ENCODE assay signal across 16 cellular contexts in the genomic region with DNA sequence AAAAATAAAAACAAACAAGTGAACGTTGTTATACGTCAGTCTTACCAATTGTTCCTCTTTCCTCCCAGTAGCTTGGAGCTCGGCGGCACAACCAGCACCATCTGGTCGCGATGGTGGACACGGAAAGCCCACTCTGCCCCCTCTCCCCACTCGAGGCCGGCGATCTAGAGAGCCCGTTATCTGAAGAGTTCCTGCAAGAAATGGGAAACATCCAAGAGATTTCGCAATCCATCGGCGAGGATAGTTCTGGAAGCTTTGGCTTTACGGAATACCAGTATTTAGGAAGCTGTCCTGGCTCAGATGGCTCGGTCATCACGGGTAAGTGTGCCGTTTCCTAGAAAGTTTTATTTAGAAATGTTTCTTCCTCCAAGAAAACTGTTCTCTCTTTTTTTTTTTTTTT. TPM values are rescaled to one million over a fixed set of nuclear protein-coding genes. Genes with fewer than 3 reads are reported as not detected.
A peak's percentile ranks its signal among the peaks of the same experiment; 100 is the strongest.
DNase-seq lines count a peak whose midpoint lies in the region; ATAC-seq, FAIRE-seq and TF ChIP-seq lines count a peak whose summit lies in the region.
"Had no signal": no experiment of that assay in that cellular context is flagged by ENCODE, and none has a peak within 500 bp of the region (broad histone marks: within the 10 kb centered on the region; RNA-seq: fewer than 3 reads in every experiment).

No MANE protein-coding gene starts in this region.

- peaks cover 1 to 24% of the 10 kb centered on the region in 2 experiments; a peak in 4 of 5 replicates for H3K36me3 ChIP-seq in HepG2 (replicated peaks in 1 of 2; ENCODE audit: control insufficient read depth in 1 of 2, insufficient read depth in 2 of 2, low read length in 2 of 2)
- H3K36me3 ChIP-seq in right lobe of liver, result peaks cover 0 to 56% (median 24%) of the 10 kb centered on the region in 4 donors

- no peak overlapping the region for H2AFZ ChIP-seq in HepG2 (ENCODE audit: low read length)

- peaks cover 9% of the 10 kb centered on the region; the same call in 1 of the 2 replicates for H4K20me1 ChIP-seq in HepG2 (ENCODE audit: insufficient read depth, low read length)

- H3K4me3 ChIP-seq in HepG2 (replicated peaks in 1 of 3; ENCODE audit: insufficient read depth in 1 of 3, low read depth in 2 of 3, low read length in 3 of 3) (no peak overlapping the region), right lobe of liver (no peak overlapping the region), fibroblast of villous mesenchyme (ENCODE audit: low read depth, low read length) (no peak overlapping the region)

- BruUV-seq in HepG2 (replicated peaks; lab: Mats Ljungman, UMichigan), result no TSS peak

- TF ChIP-seq CTCF in HepG2 (CRISPR knock-in tag; IDR thresholded peaks at IDR 0.05), result no peak
- TF ChIP-seq CTCF in right lobe of liver (IDR thresholded peaks at IDR 0.05), result no peak
- TF ChIP-seq CTCF in fibroblast of villous mesenchyme (IDR thresholded peaks at IDR 0.05; ENCODE audit: insufficient read depth, low read depth, low read length), result no peak

- H3K27ac ChIP-seq in HepG2 (ENCODE audit: extremely low read length, insufficient read depth, low read length) (no peak overlapping the region), right lobe of liver (peak overlapping the region in 1 of 3 donors; percentile 17)

- ATAC-seq in HepG2 (no peak), right lobe of liver (no peak)

- DNase-seq in HepG2 (ENCODE audit: low spot score) (no peak), right lobe of liver (no peak), fibroblast of villous mesenchyme (ENCODE audit: low read depth) (peak; percentile 65), NCI-H2107 treated with DMSO at 0.1 percent for 48 hours (lab: John Stamatoyannopoulos, UW; ENCODE audit: unreplicated experiment) (no peak), superior temporal gyrus (ENCODE audit: extremely low spot score) (no peak)
- DNase-seq: C1 segment of cervical spinal cord; Calu3; CD4-positive, alpha-beta memory T cell; COR-L47; DMS53; DMS79 treated with DMSO at 0.1 percent for 48 hours; GOT3; H7; HCEC 1CT had no signal

- FAIRE-seq in HepG2 (lab: Jason Lieb, UNC), result no peak
- FAIRE-seq: GM12892 had no signal

- TF ChIP-seq POLR2A in HepG2 (IDR thresholded peaks at IDR 0.05; ENCODE audit: insufficient read depth in 1 of 2, low read depth in 2 of 2, low read length in 2 of 2) (no peak), right lobe of liver (IDR thresholded peaks at IDR 0.05) (no peak)

- TF ChIP-seq RAD21 in HepG2 (CRISPR knock-in tag; IDR thresholded peaks at IDR 0.05) (no peak), Ishikawa (IDR thresholded peaks at IDR 0.05; ENCODE audit: low read depth) (no peak)

- CTCF ChIA-PET in HepG2 (lab: Yijun Ruan, JAX; ENCODE audit: low intra/inter-chr PET ratio, low total read pairs), result no interaction called here

- no peak overlapping the region for H3K9ac ChIP-seq in HepG2 (ENCODE audit: insufficient read depth, low read depth, low read length)

- peaks cover 29% of the 10 kb centered on the region for H3K4me1 ChIP-seq in HepG2 (ENCODE audit: insufficient read depth, low read length)
- peaks cover 0 to 39% (median 17%) of the 10 kb centered on the region in 4 donors for H3K4me1 ChIP-seq in right lobe of liver

- no peak overlapping the region for H3K4me2 ChIP-seq in HepG2 (ENCODE audit: low read depth, low read length)

- H3K79me2 ChIP-seq in HepG2 (ENCODE audit: insufficient read depth, low read length), result no peaks in the 10 kb centered on the region

- intact Hi-C loops in HepG2 (cut with micrococcal nuclease; ENCODE audit: unreplicated experiment), result no loop called here
- intact Hi-C loops in right lobe of liver (cut with DNase I), result no loop called here

- in situ Hi-C loops in HepG2 (cut with HindIII; ENCODE audit: extremely low pct_ligation_motif_present, low pct_unique_long_range_greater_than_20kb), result no loop called here

- POLR2A ChIA-PET in HepG2 (lab: Yijun Ruan, JAX), result no interaction called here

- WGBS in HepG2 (ENCODE audit: low lambda C conversion rate), result 96% methylated on average over 18 of the region's 18 CpGs
- WGBS in right lobe of liver (ENCODE audit: insufficient coverage, low coverage, low lambda C conversion rate, missing lambda C conversion rate), result 72% methylated on average over 18 of the region's 18 CpGs

- H3K27me3 ChIP-seq in HepG2 (ENCODE audit: control insufficient read depth in 1 of 2, insufficient read depth in 2 of 2, low read length in 2 of 2) (no peaks in the 10 kb centered on the region), right lobe of liver (no peaks in the 10 kb centered on the region)

- TF ChIP-seq EP300 in HepG2 (IDR thresholded peaks at IDR 0.05; ENCODE audit: low read depth in 2 of 2, low read length in 2 of 2), result no peak
- TF ChIP-seq EP300 in HepG2 (CRISPR knock-in tag; IDR thresholded peaks at IDR 0.05; ENCODE audit: borderline replicate concordance), result no peak
- no peak for TF ChIP-seq EP300 in Ishikawa (IDR thresholded peaks at IDR 0.05; ENCODE audit: borderline replicate concordance)

- H3K9me3 ChIP-seq in HepG2 (ENCODE audit: low read length) (no peaks in the 10 kb centered on the region), right lobe of liver (no peaks in the 10 kb centered on the region)

TF ChIP-seq in HepG2, 621 proteins besides CTCF, POLR2A, EP300 and RAD21:
- TF ChIP-seq CEBPB (IDR thresholded peaks at IDR 0.05; ENCODE audit: borderline replicate concordance, low read depth, low read length) (peak; percentile 88), HMG20A (CRISPR knock-in tag; IDR thresholded peaks at IDR 0.05; ENCODE audit: borderline replicate concordance) (no peak)
TF ChIP-seq in HepG2: peak in this region for 1.

TF ChIP-seq in Ishikawa, 13 proteins besides CTCF, POLR2A, EP300 and RAD21:
- TF ChIP-seq NFIC (IDR thresholded peaks at IDR 0.05) (no peak), FOXM1 (IDR thresholded peaks at IDR 0.05; ENCODE audit: borderline replicate concordance, low read depth) (no peak), CEBPB (IDR thresholded peaks at IDR 0.05) (peak; percentile 75), TAF1 (IDR thresholded peaks at IDR 0.05; ENCODE audit: low read depth) (no peak), ZBTB7A (IDR thresholded peaks at IDR 0.05; ENCODE audit: low read depth) (no peak), TEAD4 (IDR thresholded peaks at IDR 0.05) (no peak)

RNA-seq across cellular contexts. Expression of gene PPARA, which starts 47.9 kb away (rescaled TPM):
- total RNA-seq in HepG2 (2016; rRNA removed; fragmentation: Illumina TruSeq; extraction: Trizol) (24.7 and 32.0 TPM in 2 replicates), right lobe of liver (100 to 1,000 TPM in 3 of 6 experiments, 10 to 100 TPM in 3; 64.4 to 152 (median 95.1) TPM), fibroblast of villous mesenchyme (14.2 and 15.5 TPM in 2 replicates)
- 25.2 and 27.4 TPM in 2 replicates for total RNA-seq in HepG2 (2016; cell fraction: cytosol; rRNA removed; fragmentation: Illumina TruSeq; extraction: Trizol; ENCODE audit: low read depth)
- 25.2 and 26.2 TPM in 2 replicates for total RNA-seq in HepG2 (2016; cell fraction: insoluble cytoplasmic fraction; rRNA removed; fragmentation: Illumina TruSeq; extraction: Trizol)
- 42.1 and 44.8 TPM in 2 replicates for total RNA-seq in HepG2 (2016; cell fraction: membrane; rRNA removed; fragmentation: Illumina TruSeq; extraction: Trizol)
- total RNA-seq in HepG2 (2016; cell fraction: nucleus; rRNA removed; fragmentation: Illumina TruSeq; extraction: Trizol), result 16.8 and 21.1 TPM in 2 replicates
- polyA plus RNA-seq in HepG2 (2011; rRNA removed), result 16.6 and 18.2 TPM in 2 replicates
- polyA plus RNA-seq in HepG2 (2011; cell fraction: cytosol; rRNA removed), result 14.0 and 14.5 TPM in 2 replicates
- 11.7 and 12.6 TPM in 2 replicates for polyA plus RNA-seq in HepG2 (2011; cell fraction: nucleus; rRNA removed)
- 20.9 and 22.5 TPM in 2 replicates for polyA plus RNA-seq in HepG2 (2012)
- 26.1 and 26.5 TPM in 2 replicates for polyA plus RNA-seq in HepG2 (2016; cell fraction: cytosol; fragmentation: Illumina TruSeq; extraction: Trizol; ENCODE audit: low read depth)
- 15.3 and 15.6 TPM in 2 replicates for polyA plus RNA-seq in HepG2 (2016; cell fraction: insoluble cytoplasmic fraction; fragmentation: Illumina TruSeq; extraction: Trizol; ENCODE audit: low read depth)
- 29.1 and 30.3 TPM in 2 replicates for polyA plus RNA-seq in HepG2 (2016; cell fraction: membrane; fragmentation: Illumina TruSeq; extraction: Trizol; ENCODE audit: low read depth)
- 21.2 and 21.4 TPM in 2 replicates for polyA plus RNA-seq in HepG2 (2016; cell fraction: nucleus; fragmentation: Illumina TruSeq; extraction: Trizol; ENCODE audit: insufficient read depth, low read depth)
- polyA minus RNA-seq in HepG2 (2011; rRNA and poly(A)+ RNA removed; ENCODE audit: low replicate concordance), result 7.8 and 47.2 TPM in 2 replicates
- polyA minus RNA-seq in HepG2 (2011; cell fraction: cytosol; rRNA and poly(A)+ RNA removed), result 23.7 and 30.1 TPM in 2 replicates
- polyA minus RNA-seq in HepG2 (2011; cell fraction: nucleus; rRNA and poly(A)+ RNA removed), result 30.8 and 34.2 TPM in 2 replicates

RNA-seq across cellular contexts. Expression of gene CDPF1, which starts 51.8 kb away (rescaled TPM):
- total RNA-seq in HepG2 (2016; rRNA removed; fragmentation: Illumina TruSeq; extraction: Trizol) (5.2 and 6.0 TPM in 2 replicates), right lobe of liver (1 to 10 TPM; 1.8 to 7.1 (median 3.3) TPM), fibroblast of villous mesenchyme (9.7 and 16.8 TPM in 2 replicates)
- 3.1 and 4.1 TPM in 2 replicates for total RNA-seq in HepG2 (2016; cell fraction: cytosol; rRNA removed; fragmentation: Illumina TruSeq; extraction: Trizol; ENCODE audit: low read depth)
- 4.7 and 6.0 TPM in 2 replicates for total RNA-seq in HepG2 (2016; cell fraction: insoluble cytoplasmic fraction; rRNA removed; fragmentation: Illumina TruSeq; extraction: Trizol)
- 5.4 and 6.4 TPM in 2 replicates for total RNA-seq in HepG2 (2016; cell fraction: membrane; rRNA removed; fragmentation: Illumina TruSeq; extraction: Trizol)
- total RNA-seq in HepG2 (2016; cell fraction: nucleus; rRNA removed; fragmentation: Illumina TruSeq; extraction: Trizol), result 2.8 and 3.8 TPM in 2 replicates
- polyA plus RNA-seq in HepG2 (2011; rRNA removed), result 7.4 and 8.1 TPM in 2 replicates
- 7.0 and 8.0 TPM in 2 replicates for polyA plus RNA-seq in HepG2 (2011; cell fraction: cytosol; rRNA removed)
- 15.6 and 19.1 TPM in 2 replicates for polyA plus RNA-seq in HepG2 (2011; cell fraction: nucleus; rRNA removed)
- 3.3 and 4.7 TPM in 2 replicates for polyA plus RNA-seq in HepG2 (2012)
- polyA plus RNA-seq in HepG2 (2016; cell fraction: cytosol; fragmentation: Illumina TruSeq; extraction: Trizol; ENCODE audit: low read depth), result 2.9 and 3.7 TPM in 2 replicates
- polyA plus RNA-seq in HepG2 (2016; cell fraction: insoluble cytoplasmic fraction; fragmentation: Illumina TruSeq; extraction: Trizol; ENCODE audit: low read depth), result 4.6 and 5.8 TPM in 2 replicates
- polyA plus RNA-seq in HepG2 (2016; cell fraction: membrane; fragmentation: Illumina TruSeq; extraction: Trizol; ENCODE audit: low read depth), result 5.2 and 5.7 TPM in 2 replicates
- polyA plus RNA-seq in HepG2 (2016; cell fraction: nucleus; fragmentation: Illumina TruSeq; extraction: Trizol; ENCODE audit: insufficient read depth, low read depth), result 4.2 and 5.9 TPM in 2 replicates
- polyA minus RNA-seq in HepG2 (2011; rRNA and poly(A)+ RNA removed; ENCODE audit: low replicate concordance), result 3.5 and 3.6 TPM in 2 replicates
- polyA minus RNA-seq in HepG2 (2011; cell fraction: cytosol; rRNA and poly(A)+ RNA removed), result 1.3 and 2.3 TPM in 2 replicates
- polyA minus RNA-seq in HepG2 (2011; cell fraction: nucleus; rRNA and poly(A)+ RNA removed), result 1.9 and 2.2 TPM in 2 replicates
